8 cellular contexts compared by ENCODE assay signal in the genomic region with DNA sequence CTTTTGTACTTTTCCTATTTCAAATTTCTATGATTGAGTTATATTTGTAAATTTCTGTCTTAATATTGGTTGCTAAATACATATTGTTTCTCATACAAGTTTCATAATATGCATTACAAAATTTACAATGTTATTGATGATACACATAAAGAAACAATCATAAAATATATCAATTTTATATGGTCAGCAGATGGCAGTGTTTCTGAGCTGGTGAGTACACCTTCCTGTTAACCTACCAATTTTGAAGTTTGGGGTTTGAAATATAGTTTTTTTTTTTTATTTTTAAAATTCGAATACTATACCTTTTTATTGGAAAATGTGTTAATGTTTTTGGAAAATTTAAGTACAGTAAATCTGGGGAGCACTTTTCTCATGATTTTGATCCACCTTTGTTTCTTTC.
A peak's percentile ranks its signal among the peaks of the same experiment; 100 is the strongest.
DNase-seq lines count a peak whose midpoint lies in the region; ATAC-seq and TF ChIP-seq lines count a peak whose summit lies in the region.
"Had no signal": no experiment of that assay in that cellular context is flagged by ENCODE, and none has a peak within 500 bp of the region (broad histone marks: within the 10 kb centered on the region; RNA-seq: fewer than 3 reads in every experiment).

No MANE protein-coding gene starts in this region.

- H3K4me3 ChIP-seq in GM12865 (ENCODE audit: low read depth, low read length), result no peak overlapping the region
- H3K4me3 ChIP-seq in choroid plexus epithelial cell (ENCODE audit: low read depth, low read length), result no peak overlapping the region

- H3K36me3 Mint-ChIP-seq in nephron progenitor cell (ENCODE audit: low read depth), result no peaks in the 10 kb centered on the region

- H3K4me3 Mint-ChIP-seq in nephron progenitor cell, result no peak overlapping the region

- no peaks in the 10 kb centered on the region for H3K27me3 Mint-ChIP-seq in nephron progenitor cell (ENCODE audit: low read depth, poor library complexity)

- H3K4me1 Mint-ChIP-seq in nephron progenitor cell, result no peaks in the 10 kb centered on the region

- peaks cover 16% of the 10 kb centered on the region for H3K9me3 Mint-ChIP-seq in nephron progenitor cell

- ATAC-seq in HG03442 (IDR thresholded peaks at IDR 0.05; ENCODE audit: unreplicated experiment) (no peak), GM18867 (IDR thresholded peaks at IDR 0.05; ENCODE audit: unreplicated experiment) (no peak)

- DNase-seq in GM12865 (ENCODE audit: low read depth) (peak; percentile 1), NAMALWA (ENCODE audit: low spot score) (peak; percentile 33), choroid plexus epithelial cell (ENCODE audit: low read depth) (peak; percentile 14), nephron progenitor cell (no peak), foreskin melanocyte (no peak)
- DNase-seq: activated CD8-positive, alpha-beta memory T cell treated with anti-CD3 and anti-CD28 coated beads, Interleukin-2, amount 50 U/mL, for 48 hours had no signal

- H3K27ac Mint-ChIP-seq in nephron progenitor cell, result no peak overlapping the region

- TF ChIP-seq CTCF in GM12865 (IDR thresholded peaks at IDR 0.05; ENCODE audit: insufficient read depth, low read depth, low read length, missing control alignments) (no peak), choroid plexus epithelial cell (conservative IDR thresholded peaks at IDR 0.05; ENCODE audit: low read depth, low read length) (peak; percentile 37), nephron progenitor cell (IDR thresholded peaks at IDR 0.05) (peak; percentile 13)

Comparison
In these comparisons a context has a peak if more than half of its experiments do, and no peak if none do; other contexts are left out.
1. DNase-seq: peak in GM12865 (single experiment), NAMALWA (single experiment) and choroid plexus epithelial cell (single experiment); none in nephron progenitor cell (single experiment) and foreskin melanocyte (single experiment).